1 cellular context compared by ENCODE assay signal in genomic region chr22:17084554-17085276, GRCh38.
TF ChIP-seq lines count a peak whose summit lies in the region.

IL17RA (plus strand) TSS chr22:17085000; CDS start chr22:17085092, 92 bp downstream.

TF ChIP-seq in K562, 482 proteins besides CTCF, POLR2A, EP300 and RAD21 (continued from another document and continues in another):
- TF ChIP-seq ZNF407 (IDR thresholded peaks at IDR 0.05; ENCODE audit: low read depth) (no peak), BACH1 (tag; IDR thresholded peaks at IDR 0.05) (no peak), ZNF134 (CRISPR knock-in tag; conservative IDR thresholded peaks at IDR 0.05) (no peak), MECOM (CRISPR knock-in tag; IDR thresholded peaks at IDR 0.05) (no peak), IRF9 (tag; IDR thresholded peaks at IDR 0.05) (no peak), ZBTB12 (CRISPR knock-in tag; IDR thresholded peaks at IDR 0.05) (no peak), NFE2L1 (tag; IDR thresholded peaks at IDR 0.05; ENCODE audit: borderline replicate concordance, low read depth) (no peak), ZC3H4 (CRISPR knock-in tag; IDR thresholded peaks at IDR 0.05; ENCODE audit: borderline replicate concordance) (no peak), NFYB (IDR thresholded peaks at IDR 0.05; ENCODE audit: extremely low read depth, insufficient read length) (no peak), NR2C1 (IDR thresholded peaks at IDR 0.05) (no peak), NR2C1 (tag; IDR thresholded peaks at IDR 0.05) (no peak), PCBP2 (IDR thresholded peaks at IDR 0.05; ENCODE audit: low read depth, low read length, poor library complexity, severe bottlenecking) (no peak), POLR2H (tag; IDR thresholded peaks at IDR 0.05; ENCODE audit: low read depth) (peak; percentile 57), FUS (optimal IDR thresholded peaks at IDR 0.05; ENCODE audit: low read depth, low read length) (no peak), HDAC6 (IDR thresholded peaks at IDR 0.05; ENCODE audit: low read depth, low read length) (no peak), E4F1 (CRISPR knock-in tag; IDR thresholded peaks at IDR 0.05; ENCODE audit: borderline replicate concordance) (no peak), PHF8 (IDR thresholded peaks at IDR 0.05; ENCODE audit: borderline replicate concordance, low read length) (peak; percentile 87; the same call in 1 of the 2 replicates), E2F6 (IDR thresholded peaks at IDR 0.05; ENCODE audit: borderline replicate concordance in 1 of 2, extremely low read depth in 1 of 2, insufficient read depth in 1 of 2, insufficient read length in 1 of 2, low read depth in 1 of 2, low read length in 1 of 2, poor library complexity in 1 of 2, severe bottlenecking in 1 of 2) (peak; percentile 73 to 85), XRCC3 (IDR thresholded peaks at IDR 0.05) (no peak), KHSRP (IDR thresholded peaks at IDR 0.05) (no peak), PHTF2 (CRISPR knock-in tag; IDR thresholded peaks at IDR 0.05) (no peak), FOXJ2 (tag; IDR thresholded peaks at IDR 0.05) (no peak), DLX4 (CRISPR knock-in tag; IDR thresholded peaks at IDR 0.05) (no peak), ZNF224 (CRISPR knock-in tag; IDR thresholded peaks at IDR 0.05) (no peak), TSC22D4 (tag; IDR thresholded peaks at IDR 0.05) (no peak), ZNF384 (IDR thresholded peaks at IDR 0.05; ENCODE audit: low read depth, low read length) (no peak), ZBTB1 (CRISPR knock-in tag; IDR thresholded peaks at IDR 0.05; ENCODE audit: borderline replicate concordance, low read depth) (no peak), MXI1 (IDR thresholded peaks at IDR 0.05; ENCODE audit: low read depth, low read length) (0 out of 2 replicates have a peak, but pooled peaks have one; percentile 23), CREBBP (IDR thresholded peaks at IDR 0.05; ENCODE audit: low read depth, low read length) (no peak), ZBTB33 (CRISPR knock-in tag; IDR thresholded peaks at IDR 0.05) (no peak), CBX2 (IDR thresholded peaks at IDR 0.05; ENCODE audit: insufficient read depth, low read length, poor library complexity, severe bottlenecking) (no peak), PATZ1 (CRISPR knock-in tag; IDR thresholded peaks at IDR 0.05; ENCODE audit: borderline replicate concordance) (no peak), ZHX1 (conservative IDR thresholded peaks at IDR 0.05; ENCODE audit: low read length) (no peak), HMGN3 (IDR thresholded peaks at IDR 0.05; ENCODE audit: borderline replicate concordance, extremely low read depth, insufficient read length, low read depth, low read length) (peak; percentile 82), NUFIP1 (IDR thresholded peaks at IDR 0.05; ENCODE audit: partially characterized antibody) (no peak), NR0B1 (IDR thresholded peaks at IDR 0.05; ENCODE audit: partially characterized antibody) (no peak)
